ENCODE assay signal across 24 cellular contexts in the genomic region with DNA sequence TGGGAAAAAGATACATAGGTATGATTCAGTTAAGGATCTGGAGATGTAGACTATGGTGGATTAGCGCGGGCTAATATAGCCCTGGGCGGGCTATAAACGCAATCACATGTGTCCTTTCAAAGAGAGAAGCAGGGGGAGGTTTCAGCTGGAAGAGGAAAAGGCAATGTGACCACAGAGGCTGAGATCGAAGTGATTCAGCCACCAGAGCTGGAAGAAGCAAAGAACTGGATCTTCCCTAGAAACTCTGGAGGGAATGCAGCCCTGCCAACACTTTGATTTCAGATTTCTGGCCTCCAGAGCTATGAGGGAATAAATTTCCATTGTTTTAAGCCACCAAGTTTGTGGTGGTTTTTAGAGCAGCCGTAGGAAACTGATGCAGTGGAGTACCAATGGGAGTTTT.
"Had no signal": no experiment of that assay in that cellular context is flagged by ENCODE, and none has a peak within 500 bp of the region (broad histone marks: within the 10 kb centered on the region; RNA-seq: fewer than 3 reads in every experiment).

No MANE protein-coding gene starts in this region.

- H3K36me3 Mint-ChIP-seq: activated naive CD4-positive, alpha-beta T cell treated with anti-CD3 and anti-CD28 coated beads, Interleukin-2, amount 50 U/mL, for 72 hours; naive B cell had no signal

- H3K4me1 ChIP-seq: body of pancreas, testis, transverse colon had no signal

- H3K4me2 ChIP-seq: hepatocyte had no signal

- H2AFZ ChIP-seq: hepatocyte had no signal

- H3K27me3 ChIP-seq: body of pancreas, esophagus muscularis mucosa, hepatocyte, testis, transverse colon had no signal

- DNase-seq: activated CD4-positive, alpha-beta T cell treated with anti-CD3 and anti-CD28 coated beads, Interleukin-2, amount 50 U/mL, for 1 hour; activated CD8-positive, alpha-beta T cell treated with anti-CD3 and anti-CD28 coated beads for 36 hours; activated gamma-delta T cell treated with Interleukin-2 at 50 U/mL for 16 hours; activated T-cell treated with anti-CD3 and anti-CD28 coated beads, Interleukin-2, amount 50 U/mL, for 4 hours; anterior cingulate cortex; body of pancreas; dermis blood vessel endothelial cell; effector CD4-positive, alpha-beta T cell; left cardiac atrium; mammary epithelial cell; naive B cell; occipital lobe; posterior cingulate gyrus; right cardiac atrium; stimulated activated CD4-positive, alpha-beta T cell treated with anti-CD3 and anti-CD28 coated beads, Interleukin-4, amount 100 ng/mL, for 1 hour; stimulated activated naive CD8-positive, alpha-beta T cell treated with anti-CD3 and anti-CD28 coated beads, Interleukin-15, Interleukin-2, amounts not matched to agents 100 U/mL and 50 U/mL, for 24 hours; T-helper 2 cell; testis; transverse colon had no signal

- H3K27ac Mint-ChIP-seq: activated CD8-positive, alpha-beta T cell treated with anti-CD3 and anti-CD28 coated beads for 36 hours; activated naive CD4-positive, alpha-beta T cell treated with anti-CD3 and anti-CD28 coated beads, Interleukin-2, amount 50 U/mL, for 72 hours; activated T-helper 17 cell treated with anti-CD3 and anti-CD28 coated beads, Interleukin-2, amount 50 U/mL, for 72 hours; mesothelial cell of epicardium; naive B cell had no signal

- H3K4me3 ChIP-seq: body of pancreas, esophagus muscularis mucosa, hepatocyte, testis, transverse colon had no signal

- H3K36me3 ChIP-seq: esophagus muscularis mucosa, transverse colon had no signal

- H3K4me3 Mint-ChIP-seq: activated CD8-positive, alpha-beta T cell treated with anti-CD3 and anti-CD28 coated beads for 36 hours; activated T-cell treated with anti-CD3 and anti-CD28 coated beads, Interleukin-2, amount 50 U/mL, for 4 hours; activated T-helper 17 cell treated with anti-CD3 and anti-CD28 coated beads, Interleukin-2, amount 50 U/mL, for 72 hours; mesothelial cell of epicardium; naive B cell had no signal

- H3K27me3 Mint-ChIP-seq: activated CD8-positive, alpha-beta T cell treated with anti-CD3 and anti-CD28 coated beads for 36 hours; activated T-helper 17 cell treated with anti-CD3 and anti-CD28 coated beads, Interleukin-2, amount 50 U/mL, for 72 hours had no signal

- H3K9me3 Mint-ChIP-seq: activated CD8-positive, alpha-beta T cell treated with anti-CD3 and anti-CD28 coated beads for 36 hours; activated naive CD4-positive, alpha-beta T cell treated with anti-CD3 and anti-CD28 coated beads, Interleukin-2, amount 50 U/mL, for 72 hours; activated T-cell treated with anti-CD3 and anti-CD28 coated beads, Interleukin-2, amount 50 U/mL, for 4 hours; activated T-helper 17 cell treated with anti-CD3 and anti-CD28 coated beads, Interleukin-2, amount 50 U/mL, for 72 hours; naive B cell had no signal

- H3K79me2 ChIP-seq: hepatocyte had no signal

- H3K27ac ChIP-seq: body of pancreas, esophagus muscularis mucosa, hepatocyte, testis, transverse colon had no signal

- H3K4me1 Mint-ChIP-seq: activated T-helper 17 cell treated with anti-CD3 and anti-CD28 coated beads, Interleukin-2, amount 50 U/mL, for 72 hours had no signal

- H3K9me3 ChIP-seq: body of pancreas, esophagus muscularis mucosa, testis, transverse colon had no signal

- ATAC-seq: activated CD8-positive, alpha-beta T cell treated with anti-CD3 and anti-CD28 coated beads for 36 hours; activated naive CD4-positive, alpha-beta T cell treated with anti-CD3 and anti-CD28 coated beads, Interleukin-2, amount 50 U/mL, for 72 hours; activated T-cell treated with anti-CD3 and anti-CD28 coated beads, Interleukin-2, amount 50 U/mL, for 4 hours; activated T-helper 17 cell treated with anti-CD3 and anti-CD28 coated beads, Interleukin-2, amount 50 U/mL, for 72 hours; body of pancreas; left cardiac atrium; right cardiac atrium; stimulated activated naive CD8-positive, alpha-beta T cell treated with anti-CD3 and anti-CD28 coated beads, Interleukin-15, Interleukin-2, amounts not matched to agents 100 U/mL and 50 U/mL, for 24 hours had no signal
